11 cellular contexts compared by ENCODE assay signal in genomic region chr21:34795152-34796141, GRCh38.
DNase-seq lines count a peak whose midpoint lies in the region; ATAC-seq and TF ChIP-seq lines count a peak whose summit lies in the region.
"Had no signal": no experiment of that assay in that cellular context is flagged by ENCODE, and none has a peak within 500 bp of the region (broad histone marks: within the 10 kb centered on the region; RNA-seq: fewer than 3 reads in every experiment).

No MANE protein-coding gene starts in this region.

- H3K4me2 ChIP-seq in hepatocyte: peak overlapping the region; percentile 48
- H3K4me2 ChIP-seq in smooth muscle cell: peak overlapping the region; percentile 64

- H3K9me2 ChIP-seq in hepatocyte (replicated peaks; ENCODE audit: insufficient read depth): no peaks in the 10 kb centered on the region

- peaks cover 48% of the 10 kb centered on the region for H3F3A ChIP-seq in smooth muscle cell (ENCODE audit: low read depth)

- no peaks in the 10 kb centered on the region for H3K36me3 ChIP-seq in hepatocyte (replicated peaks; ENCODE audit: insufficient read depth, low read depth)
- peaks cover 6% of the 10 kb centered on the region for H3K36me3 ChIP-seq in smooth muscle cell (ENCODE audit: low read depth)

- H4K20me1 ChIP-seq in hepatocyte (ENCODE audit: insufficient read depth, poor library complexity, severe bottlenecking) (no peaks in the 10 kb centered on the region), smooth muscle cell (ENCODE audit: low read depth) (peaks cover 84% of the 10 kb centered on the region)

- peak; percentile 57 for DNase-seq in NCI-H1092 treated with DMSO at 0.1 percent for 48 hours (lab: John Stamatoyannopoulos, UW)
- DNase-seq in NCI-H1092 (lab: John Stamatoyannopoulos, UW): no peak
- no peak for DNase-seq in activated naive CD8-positive, alpha-beta T cell treated with anti-CD3 and anti-CD28 coated beads for 36 hours
- peak; percentile 68 for DNase-seq in hepatocyte (ENCODE audit: low spot score)
- DNase-seq in smooth muscle cell (lab: John Stamatoyannopoulos, UW; ENCODE audit: unreplicated experiment): no peak
- DNase-seq in UCSD-AML1 (lab: John Stamatoyannopoulos, UW; ENCODE audit: unreplicated experiment): no peak
- DNase-seq: 8988T had no signal

- peaks cover 3% of the 10 kb centered on the region for H3K4me1 Mint-ChIP-seq in activated naive CD8-positive, alpha-beta T cell treated with anti-CD3 and anti-CD28 coated beads for 36 hours

- H3K9me3 ChIP-seq in hepatocyte (ENCODE audit: low read depth) (no peaks in the 10 kb centered on the region), smooth muscle cell (replicated peaks; ENCODE audit: low read depth) (no peaks in the 10 kb centered on the region)

- peak; percentile 35 for TF ChIP-seq CTCF in hepatocyte (IDR thresholded peaks at IDR 0.05; ENCODE audit: poor library complexity)
- no peak for TF ChIP-seq CTCF in smooth muscle cell (IDR thresholded peaks at IDR 0.05; ENCODE audit: borderline replicate concordance, insufficient read depth, poor library complexity, severe bottlenecking)

- no peaks in the 10 kb centered on the region for H3K79me2 ChIP-seq in hepatocyte
- peaks cover 11% of the 10 kb centered on the region for H3K79me2 ChIP-seq in smooth muscle cell (ENCODE audit: low read depth)

- peak overlapping the region; percentile 20 for H3K27ac Mint-ChIP-seq in activated naive CD8-positive, alpha-beta T cell treated with anti-CD3 and anti-CD28 coated beads for 36 hours
- H3K27ac Mint-ChIP-seq: stimulated activated naive CD8-positive, alpha-beta T cell treated with anti-CD3 and anti-CD28 coated beads, Interleukin-15, Interleukin-2, amounts not matched to agents 100 ng/mL and 50 ng/mL, for 24 hours had no signal

- H3K4me3 ChIP-seq in hepatocyte (no peak overlapping the region), smooth muscle cell (no peak overlapping the region)
- H3K4me3 ChIP-seq: lung had no signal

- H3K27me3 ChIP-seq in hepatocyte: no peaks in the 10 kb centered on the region
- H3K27me3 ChIP-seq in smooth muscle cell (ENCODE audit: low read depth): no peaks in the 10 kb centered on the region

- H3K27ac ChIP-seq in hepatocyte (peak overlapping the region; percentile 90), smooth muscle cell (ENCODE audit: low read depth) (peak overlapping the region; percentile 88)

- H3K36me3 Mint-ChIP-seq in activated naive CD8-positive, alpha-beta T cell treated with anti-CD3 and anti-CD28 coated beads for 36 hours: peaks cover 27% of the 10 kb centered on the region

- no peaks in the 10 kb centered on the region for H3K27me3 Mint-ChIP-seq in activated naive CD8-positive, alpha-beta T cell treated with anti-CD3 and anti-CD28 coated beads for 36 hours
- H3K27me3 Mint-ChIP-seq: stimulated activated naive CD8-positive, alpha-beta T cell treated with anti-CD3 and anti-CD28 coated beads, Interleukin-15, Interleukin-2, amounts not matched to agents 100 ng/mL and 50 ng/mL, for 24 hours had no signal

- WGBS in hepatocyte (ENCODE audit: low lambda C conversion rate, missing lambda C conversion rate): 31% methylated on average over 12 of the region's 12 CpGs
- WGBS in smooth muscle cell (ENCODE audit: low lambda C conversion rate): 33% methylated on average over 12 of the region's 12 CpGs

- peak overlapping the region; percentile 30 for H3K9ac ChIP-seq in smooth muscle cell (ENCODE audit: low read depth)

- no peaks in the 10 kb centered on the region for H3K9me3 Mint-ChIP-seq in activated naive CD8-positive, alpha-beta T cell treated with anti-CD3 and anti-CD28 coated beads for 36 hours
- H3K9me3 Mint-ChIP-seq: stimulated activated naive CD8-positive, alpha-beta T cell treated with anti-CD3 and anti-CD28 coated beads, Interleukin-15, Interleukin-2, amounts not matched to agents 100 ng/mL and 50 ng/mL, for 24 hours had no signal

- no peak overlapping the region for H3K4me3 Mint-ChIP-seq in activated naive CD8-positive, alpha-beta T cell treated with anti-CD3 and anti-CD28 coated beads for 36 hours
- H3K4me3 Mint-ChIP-seq: stimulated activated naive CD8-positive, alpha-beta T cell treated with anti-CD3 and anti-CD28 coated beads, Interleukin-15, Interleukin-2, amounts not matched to agents 100 ng/mL and 50 ng/mL, for 24 hours had no signal

- peak overlapping the region; percentile 13 for H2AFZ ChIP-seq in hepatocyte
- no peak overlapping the region for H2AFZ ChIP-seq in smooth muscle cell (ENCODE audit: low read depth)

- H3K4me1 ChIP-seq in hepatocyte (ENCODE audit: insufficient read depth) (peaks cover 58% of the 10 kb centered on the region), smooth muscle cell (ENCODE audit: low read depth) (peaks cover 23% of the 10 kb centered on the region)

- ATAC-seq in HG03135 (IDR thresholded peaks at IDR 0.05; ENCODE audit: unreplicated experiment) (no peak), GM18909 (IDR thresholded peaks at IDR 0.05; ENCODE audit: poor library complexity, unreplicated experiment) (no peak)

Comparison
In these comparisons a context has a peak if more than half of its experiments do, and no peak if none do; other contexts are left out.
1. DNase-seq: peak in NCI-H1092 treated with DMSO at 0.1 percent for 48 hours (single experiment) and hepatocyte (single experiment); none in NCI-H1092 (single experiment), activated naive CD8-positive, alpha-beta T cell treated with anti-CD3 and anti-CD28 coated beads for 36 hours (single experiment), smooth muscle cell (single experiment) and UCSD-AML1 (single experiment).